Comparison of ENCODE assay signal across 8 cellular contexts in genomic region chr17:39688475-39688835, GRCh38. TPM values are rescaled to one million over a fixed set of nuclear protein-coding genes. Genes with fewer than 3 reads are reported as not detected.
A peak's percentile ranks its signal among the peaks of the same experiment; 100 is the strongest.
DNase-seq lines count a peak whose midpoint lies in the region; ATAC-seq and TF ChIP-seq lines count a peak whose summit lies in the region.

No MANE protein-coding gene starts in this region.

- no peak for ATAC-seq in GM21723 (IDR thresholded peaks at IDR 0.05; ENCODE audit: unreplicated experiment)
- no peak for ATAC-seq in esophagus mucosa

- H3K27me3 Mint-ChIP-seq in nephron progenitor cell (ENCODE audit: low read depth, poor library complexity) = peaks cover 22% of the 10 kb centered on the region

- no peak for TF ChIP-seq CTCF in C4-2B (conservative IDR thresholded peaks at IDR 0.05)
- no peak for TF ChIP-seq CTCF in LNCaP clone FGC (IDR thresholded peaks at IDR 0.05; ENCODE audit: control insufficient read depth, extremely low read depth, insufficient read depth)
- TF ChIP-seq CTCF in nephron progenitor cell (IDR thresholded peaks at IDR 0.05) = no peak

- peaks cover 12% of the 10 kb centered on the region for H3K36me3 Mint-ChIP-seq in nephron progenitor cell (ENCODE audit: low read depth)

- 3 to 12% methylated on average over 6 of the region's 6 CpGs for WGBS in ectodermal cell, 2 experiments

- peaks cover 10% of the 10 kb centered on the region for H3K4me1 ChIP-seq in ectodermal cell (ENCODE audit: control insufficient read depth, insufficient read depth, low read length)

- H3K9me3 ChIP-seq in ectodermal cell (ENCODE audit: control insufficient read depth, low read length) = no peaks in the 10 kb centered on the region

- no peaks in the 10 kb centered on the region for H3K27me3 ChIP-seq in ectodermal cell (ENCODE audit: control insufficient read depth, insufficient read depth, low read length, poor library complexity, severe bottlenecking)

- no peaks in the 10 kb centered on the region for H3K36me3 ChIP-seq in ectodermal cell (ENCODE audit: control insufficient read depth, insufficient read depth, low read length)

- H3K9me3 Mint-ChIP-seq in nephron progenitor cell = no peaks in the 10 kb centered on the region

- peak overlapping the region; percentile 99 for H3K27ac Mint-ChIP-seq in nephron progenitor cell

- peak overlapping the region; percentile 81 for H3K4me3 ChIP-seq in LNCaP clone FGC (ENCODE audit: low read depth, low read length)
- H3K4me3 ChIP-seq in ectodermal cell (ENCODE audit: insufficient read depth, low read depth, low read length) = peak overlapping the region; percentile 57

- peak overlapping the region; percentile 95 for H3K4me3 Mint-ChIP-seq in nephron progenitor cell

- H3K27ac ChIP-seq in C4-2B (peak overlapping the region; percentile 86), ectodermal cell (ENCODE audit: insufficient read depth, low read depth, low read length, poor library complexity, severe bottlenecking) (no peak overlapping the region)

- H3K4me1 Mint-ChIP-seq in nephron progenitor cell = peaks cover 22% of the 10 kb centered on the region

- no peak for DNase-seq in LNCaP clone FGC (ENCODE audit: low read depth)
- no peak for DNase-seq in nephron progenitor cell
- DNase-seq in hippocampal formation (lab: John Stamatoyannopoulos, UW) = no peak
- DNase-seq in activated CD4-positive, alpha-beta T cell treated with anti-CD3 and anti-CD28 coated beads, Interleukin-2, amount 50 U/mL, for 48 hours = no peak

RNA-seq across cellular contexts. Expression of gene PGAP3, which starts 0.6 kb away (rescaled TPM):
- 20.3 TPM for polyA plus RNA-seq in ectodermal cell (2013, experiment 1 of 4)
- polyA plus RNA-seq in ectodermal cell (2013, experiment 2 of 4) = 17.9 TPM
- 13.2 TPM for polyA plus RNA-seq in ectodermal cell (2013, experiment 3 of 4)
- polyA plus RNA-seq in ectodermal cell (2013, experiment 4 of 4) = 16.9 TPM
- 22.4 TPM for total RNA-seq in esophagus mucosa

RNA-seq across cellular contexts. Expression of gene ERBB2, which starts 11.4 kb away (rescaled TPM):
- 92.9 TPM for polyA plus RNA-seq in ectodermal cell (2013, experiment 1 of 4)
- 108 TPM for polyA plus RNA-seq in ectodermal cell (2013, experiment 2 of 4)
- polyA plus RNA-seq in ectodermal cell (2013, experiment 3 of 4) = 76.4 TPM
- polyA plus RNA-seq in ectodermal cell (2013, experiment 4 of 4) = 82.8 TPM
- total RNA-seq in esophagus mucosa = 118 TPM

RNA-seq across cellular contexts. Expression of gene PNMT, which starts 20.2 kb away (rescaled TPM):
- polyA plus RNA-seq in ectodermal cell (2013, experiment 1 of 4) = not detected
- polyA plus RNA-seq in ectodermal cell (2013, experiment 2 of 4) = 0.68 TPM
- 0.75 TPM for polyA plus RNA-seq in ectodermal cell (2013, experiment 3 of 4)
- polyA plus RNA-seq in ectodermal cell (2013, experiment 4 of 4) = 0.81 TPM
- total RNA-seq in esophagus mucosa = 1.1 TPM

RNA-seq across cellular contexts. Expression of gene TCAP, which starts 23.3 kb away (rescaled TPM):
- 2.3 TPM for polyA plus RNA-seq in ectodermal cell (2013, experiment 1 of 4)
- polyA plus RNA-seq in ectodermal cell (2013, experiment 2 of 4) = 2.0 TPM
- 1.7 TPM for polyA plus RNA-seq in ectodermal cell (2013, experiment 3 of 4)
- 2.6 TPM for polyA plus RNA-seq in ectodermal cell (2013, experiment 4 of 4)
- total RNA-seq in esophagus mucosa = 0.40 TPM

RNA-seq across cellular contexts. Expression of gene MIEN1, which starts 41.9 kb away (rescaled TPM):
- 45.5 TPM for polyA plus RNA-seq in ectodermal cell (2013, experiment 1 of 4)
- polyA plus RNA-seq in ectodermal cell (2013, experiment 2 of 4) = 45.0 TPM
- polyA plus RNA-seq in ectodermal cell (2013, experiment 3 of 4) = 45.8 TPM
- 50.9 TPM for polyA plus RNA-seq in ectodermal cell (2013, experiment 4 of 4)
- total RNA-seq in esophagus mucosa = 44.3 TPM
